Comparison of ENCODE assay signal across 8 cellular contexts in genomic region chr19:1568320-1569019, GRCh38.
DNase-seq lines count a peak whose midpoint lies in the region; ATAC-seq and TF ChIP-seq lines count a peak whose summit lies in the region.

TSS of gene MEX3D (minus strand) at chr19:1568325. CDS start at chr19:1568058, 267 bp downstream.

- H3K9me2 ChIP-seq in OCI-LY1 (ENCODE audit: low read depth, low read length), result no peaks in the 10 kb centered on the region

- no peaks in the 10 kb centered on the region for H3F3A ChIP-seq in OCI-LY1 (ENCODE audit: insufficient read depth, low read length)

- H3K27me3 ChIP-seq in OCI-LY1 (ENCODE audit: insufficient read depth, low read length), result no peaks in the 10 kb centered on the region
- H3K27me3 ChIP-seq in mucosa of stomach (ENCODE audit: control insufficient read depth, insufficient read depth, low read length), result peaks cover 9% of the 10 kb centered on the region

- H2AFZ ChIP-seq in OCI-LY1 (ENCODE audit: low read length), result no peak within 1 kb of the TSS

- H3K4me1 ChIP-seq in OCI-LY1 (ENCODE audit: insufficient read depth, low read length, severe bottlenecking) (peaks cover 12% of the 10 kb centered on the region), mucosa of stomach (ENCODE audit: control insufficient read depth, insufficient read depth, low read length) (peaks cover 8% of the 10 kb centered on the region)

- no peak for TF ChIP-seq CTCF in OCI-LY1 (IDR thresholded peaks at IDR 0.05; ENCODE audit: low read length)
- TF ChIP-seq CTCF in epithelial cell of esophagus (IDR thresholded peaks at IDR 0.05; ENCODE audit: insufficient read depth, low read depth, low read length, missing control alignments), result no peak

- H3K4me3 ChIP-seq in OCI-LY1 (ENCODE audit: low read depth, low read length, poor library complexity, severe bottlenecking) (peak within 1 kb of the TSS; percentile 75), epithelial cell of esophagus (ENCODE audit: low read length) (peak within 1 kb of the TSS; percentile 59), mucosa of stomach (ENCODE audit: low read length) (no peak within 1 kb of the TSS)

- no peaks in the 10 kb centered on the region for H4K20me1 ChIP-seq in OCI-LY1 (ENCODE audit: insufficient read depth, low read length)

- H3K9ac ChIP-seq in OCI-LY1 (ENCODE audit: low read length) (peak within 1 kb of the TSS; percentile 66), mucosa of stomach (ENCODE audit: low read length) (peak within 1 kb of the TSS; percentile 65)

- H3K9me3 ChIP-seq in OCI-LY1 (ENCODE audit: low read length) (no peaks in the 10 kb centered on the region), mucosa of stomach (ENCODE audit: control insufficient read depth, low read length) (no peaks in the 10 kb centered on the region)

- peak; percentile 99 for DNase-seq in GM03348 (ENCODE audit: low spot score)
- DNase-seq in activated T-cell treated with anti-CD3 and anti-CD28 coated beads, Interleukin-2, amount 50 U/mL, for 1 hour, result peak; percentile 84
- DNase-seq in epithelial cell of esophagus (ENCODE audit: low read depth), result peak; percentile 77
- peak; percentile 74 for DNase-seq in stimulated activated CD8-positive, alpha-beta memory T cell treated with anti-CD3 and anti-CD28 coated beads, Interleukin-4, amount 100 ng/mL, for 24 hours (ENCODE audit: low read depth)

- H3K36me3 ChIP-seq in OCI-LY1 (ENCODE audit: insufficient read depth, low read length), result no peaks in the 10 kb centered on the region
- H3K36me3 ChIP-seq in mucosa of stomach (ENCODE audit: control insufficient read depth, insufficient read depth, low read length), result no peaks in the 10 kb centered on the region

- ATAC-seq in HG03045 (IDR thresholded peaks at IDR 0.05; ENCODE audit: unreplicated experiment) (peak; percentile 53), GM21526 (IDR thresholded peaks at IDR 0.05; ENCODE audit: low FRiP score, unreplicated experiment) (no peak)

- no peak within 1 kb of the TSS for H3K27ac ChIP-seq in OCI-LY1 (ENCODE audit: low read depth, low read length, poor library complexity, severe bottlenecking)

- H3K4me2 ChIP-seq in OCI-LY1 (ENCODE audit: low read length), result peak within 1 kb of the TSS; percentile 92

- H3K79me2 ChIP-seq in OCI-LY1 (ENCODE audit: insufficient read depth, low read length), result no peaks in the 10 kb centered on the region
